12 cellular contexts compared by ENCODE assay signal in the genomic region with DNA sequence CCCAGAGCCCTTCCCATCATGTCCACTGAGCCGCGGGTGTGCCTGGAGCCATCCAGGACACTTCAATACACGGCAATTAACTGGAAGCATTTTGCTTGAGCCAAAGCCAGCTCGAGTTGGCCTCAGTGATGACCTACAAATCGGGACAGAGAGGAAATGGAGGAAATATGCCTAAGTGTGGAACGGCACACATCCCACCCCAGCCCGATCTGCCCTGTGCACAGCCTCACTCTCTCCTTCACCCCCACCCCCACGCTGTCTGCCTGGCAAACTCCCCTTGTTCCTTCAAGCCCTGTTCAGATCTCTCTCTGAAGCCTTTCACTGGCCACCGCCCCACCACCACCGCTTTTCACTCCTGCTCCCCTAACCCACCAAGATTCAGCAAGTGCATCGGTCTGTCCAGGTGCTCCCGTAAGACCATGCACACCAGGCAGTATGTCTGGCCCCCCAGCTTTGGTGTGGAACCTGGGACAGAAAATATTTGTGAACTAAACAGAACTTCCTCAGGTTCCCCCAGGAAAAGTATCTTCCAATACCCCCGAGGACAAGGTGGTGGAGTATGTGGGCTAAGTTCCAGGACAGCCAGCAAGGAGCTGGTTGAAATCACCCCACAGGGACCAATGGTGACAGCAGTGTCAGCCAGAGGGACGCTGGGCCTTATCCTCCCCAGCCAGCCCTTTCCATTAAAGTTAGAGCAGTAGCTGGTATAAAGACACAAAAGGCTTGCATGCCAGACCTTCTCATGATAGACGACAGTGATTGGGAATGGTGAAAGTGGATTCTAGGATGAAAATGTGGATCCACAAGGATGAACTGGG.
DNase-seq lines count a peak whose midpoint lies in the region; ATAC-seq and TF ChIP-seq lines count a peak whose summit lies in the region.
"Had no signal": no experiment of that assay in that cellular context is flagged by ENCODE, and none has a peak within 500 bp of the region (broad histone marks: within the 10 kb centered on the region; RNA-seq: fewer than 3 reads in every experiment).

No MANE protein-coding gene starts in this region.

- peaks cover 56% of the 10 kb centered on the region for H3K36me3 Mint-ChIP-seq in Caco-2 (ENCODE audit: insufficient read depth, unreplicated experiment)
- H3K36me3 Mint-ChIP-seq in activated T-helper 17 cell treated with anti-CD3 and anti-CD28 coated beads, Interleukin-2, amount 50 U/mL, for 72 hours (ENCODE audit: low read depth) = peaks cover 65% of the 10 kb centered on the region

- intact Hi-C loops in Caco-2 (cut with micrococcal nuclease; ENCODE audit: unreplicated experiment) (no loop called here), left cardiac atrium (cut with DNase I) (loop anchor here in 1 of 2 donors (5.0 to 10.0 kb wide), 2 partner anchors 48 to 85 kb away; a partner anchor contains a TSS), psoas muscle (cut with DNase I) (no loop called here)

- H3K36me3 ChIP-seq in Caco-2 (ENCODE audit: control insufficient read depth, insufficient read depth, low read length) (peaks cover 1% of the 10 kb centered on the region; the same call in 1 of the 2 replicates), psoas muscle (ENCODE audit: insufficient read depth in 1 of 2, low read depth in 1 of 2) (peaks cover 0 to 49% of the 10 kb centered on the region in 2 donors)

- H3K27me3 Mint-ChIP-seq in Caco-2 (ENCODE audit: insufficient read depth, unreplicated experiment) = no peaks in the 10 kb centered on the region
- no peaks in the 10 kb centered on the region for H3K27me3 Mint-ChIP-seq in activated T-helper 17 cell treated with anti-CD3 and anti-CD28 coated beads, Interleukin-2, amount 50 U/mL, for 72 hours

- no peaks in the 10 kb centered on the region for H3K4me1 Mint-ChIP-seq in Caco-2 (ENCODE audit: low read depth, unreplicated experiment)
- no peaks in the 10 kb centered on the region for H3K4me1 Mint-ChIP-seq in activated T-helper 17 cell treated with anti-CD3 and anti-CD28 coated beads, Interleukin-2, amount 50 U/mL, for 72 hours

- H3K9me3 ChIP-seq in Caco-2 = no peaks in the 10 kb centered on the region
- H3K9me3 ChIP-seq in psoas muscle = no peaks in the 10 kb centered on the region
- H3K9me3 ChIP-seq: lower lobe of right lung, MG63 had no signal

- CTCF ChIA-PET in Caco-2 (lab: Charles Lee) = interaction anchor here (0.6 kb wide), 1 partner anchor 17 kb away, joined by 4 read pairs; no protein-coding TSS in a partner anchor

- DNase-seq in Caco-2 (no peak), left cardiac atrium (no peak), psoas muscle (no peak), A172 (ENCODE audit: low spot score) (no peak), dermis blood vessel endothelial cell (no peak)
- DNase-seq in stimulated activated CD4-positive, alpha-beta T cell treated with anti-CD3 and anti-CD28 coated beads, Interleukin-12 subunit alpha, Interleukin-12 subunit beta, amount 100 ng/mL, for 4 hours = no peak
- DNase-seq: MG63, NCI-H524 had no signal

- BruUV-seq in Caco-2 (replicated peaks; lab: Mats Ljungman, UMichigan) = no TSS peak

- peak overlapping the region; percentile 62 for H3K27ac ChIP-seq in psoas muscle
- H3K27ac ChIP-seq: lower lobe of right lung had no signal

- 43 to 57% (median 47%) methylated on average over 15 of the region's 15 CpGs for WGBS in psoas muscle, 3 donors

- POLR2A ChIA-PET in Caco-2 (lab: Charles Lee) = no interaction called here

- H3K9me3 Mint-ChIP-seq in Caco-2 (ENCODE audit: unreplicated experiment) = no peaks in the 10 kb centered on the region
- no peaks in the 10 kb centered on the region for H3K9me3 Mint-ChIP-seq in activated T-helper 17 cell treated with anti-CD3 and anti-CD28 coated beads, Interleukin-2, amount 50 U/mL, for 72 hours

- no peak overlapping the region for H3K4me3 Mint-ChIP-seq in Caco-2 (ENCODE audit: unreplicated experiment)
- no peak overlapping the region for H3K4me3 Mint-ChIP-seq in activated T-helper 17 cell treated with anti-CD3 and anti-CD28 coated beads, Interleukin-2, amount 50 U/mL, for 72 hours

- no peak for ATAC-seq in activated T-helper 17 cell treated with anti-CD3 and anti-CD28 coated beads, Interleukin-2, amount 50 U/mL, for 72 hours (replicated peaks)
- ATAC-seq in left cardiac atrium (peak; percentile 6 to 72), psoas muscle (peak in 1 of 4 donors; percentile 8), HG02973 (IDR thresholded peaks at IDR 0.05; ENCODE audit: unreplicated experiment) (no peak)
- ATAC-seq: lower lobe of right lung, SK-N-SH treated with all-trans-retinoic acid at 6 μM for 48 hours had no signal

- H3K4me1 ChIP-seq in Caco-2 = no peaks in the 10 kb centered on the region
- H3K4me1 ChIP-seq in psoas muscle = peaks cover 61% of the 10 kb centered on the region

- no peak for TF ChIP-seq CTCF in Caco-2 (IDR thresholded peaks at IDR 0.05; ENCODE audit: insufficient read depth in 1 of 2, low read depth in 1 of 2, low read length in 1 of 2, severe bottlenecking in 1 of 2, unreplicated experiment in 1 of 2)
- no peak for TF ChIP-seq CTCF in psoas muscle (IDR thresholded peaks at IDR 0.05)

- H3K4me3 ChIP-seq in Caco-2 (ENCODE audit: low read depth, low read length) = no peak overlapping the region
- no peak overlapping the region for H3K4me3 ChIP-seq in psoas muscle
- H3K4me3 ChIP-seq: lower lobe of right lung, MG63 had no signal

- peak overlapping the region; percentile 70 for H3K27ac Mint-ChIP-seq in Caco-2 (ENCODE audit: unreplicated experiment)
- H3K27ac Mint-ChIP-seq in activated T-helper 17 cell treated with anti-CD3 and anti-CD28 coated beads, Interleukin-2, amount 50 U/mL, for 72 hours = peak overlapping the region; percentile 63

- no peaks in the 10 kb centered on the region for H3K27me3 ChIP-seq in Caco-2 (replicated peaks; ENCODE audit: control insufficient read depth, insufficient read depth, low read length)
- no peaks in the 10 kb centered on the region for H3K27me3 ChIP-seq in psoas muscle (ENCODE audit: insufficient read depth in 3 of 3, low read length in 2 of 3)
- H3K27me3 ChIP-seq: MG63 had no signal

Comparison
In these comparisons a context has a peak if more than half of its experiments do, and no peak if none do; other contexts are left out.
1. ATAC-seq: peak in left cardiac atrium (2 of 2); none in activated T-helper 17 cell treated with anti-CD3 and anti-CD28 coated beads, Interleukin-2, amount 50 U/mL, for 72 hours (single experiment) and HG02973 (single experiment).